In genomic region chr1:212242985-212243308, GRCh38 we compare ENCODE assay signal across 28 cellular contexts. TPM values are rescaled to one million over a fixed set of nuclear protein-coding genes. Genes with fewer than 3 reads are reported as not detected.
A peak's percentile ranks its signal among the peaks of the same experiment; 100 is the strongest.
DNase-seq lines count a peak whose midpoint lies in the region; ATAC-seq, FAIRE-seq and TF ChIP-seq lines count a peak whose summit lies in the region.
"Had no signal": no experiment of that assay in that cellular context is flagged by ENCODE, and none has a peak within 500 bp of the region (broad histone marks: within the 10 kb centered on the region; RNA-seq: fewer than 3 reads in every experiment).

No MANE protein-coding gene starts in this region.

- no peak overlapping the region for H3K4me2 ChIP-seq in parathyroid adenoma (ENCODE audit: low read length)
- H3K4me2 ChIP-seq: A549 had no signal

- no peak for FAIRE-seq in frontal cortex (lab: Jason Lieb, UNC)
- FAIRE-seq: A549 had no signal

- H3K9me3 ChIP-seq in breast epithelium (no peaks in the 10 kb centered on the region), esophagus muscularis mucosa (no peaks in the 10 kb centered on the region), parathyroid adenoma (ENCODE audit: control insufficient read depth, low read length) (no peaks in the 10 kb centered on the region), thyroid gland (no peaks in the 10 kb centered on the region)
- H3K9me3 ChIP-seq: A549, ovary had no signal

- H3K4me3 ChIP-seq in breast epithelium, result no peak overlapping the region
- no peak overlapping the region for H3K4me3 ChIP-seq in esophagus muscularis mucosa
- no peak overlapping the region for H3K4me3 ChIP-seq in parathyroid adenoma (ENCODE audit: low read depth, low read length)
- H3K4me3 ChIP-seq in thyroid gland (replicated peaks in 1 of 3), result no peak overlapping the region
- H3K4me3 ChIP-seq: A549, ovary had no signal

- POLR2A ChIA-PET in MCF 10A (lab: Yijun Ruan, JAX), result interaction anchor here (1.7 to 3.0 kb wide), 2 partner anchors 8 to 18 kb away, joined by 7 to 8 read pairs; no protein-coding TSS in a partner anchor

- H3K4me1 ChIP-seq in breast epithelium, result no peaks in the 10 kb centered on the region
- peaks cover 31 to 77% (median 64%) of the 10 kb centered on the region in 4 donors for H3K4me1 ChIP-seq in esophagus muscularis mucosa
- H3K4me1 ChIP-seq in parathyroid adenoma, result peaks cover 10% of the 10 kb centered on the region
- H3K4me1 ChIP-seq in thyroid gland, result peaks cover 22 to 39% of the 10 kb centered on the region in 2 donors
- H3K4me1 ChIP-seq: foreskin keratinocyte had no signal

- no peak for TF ChIP-seq POLR2A in breast epithelium (IDR thresholded peaks at IDR 0.05)
- TF ChIP-seq POLR2A in esophagus muscularis mucosa (IDR thresholded peaks at IDR 0.05; ENCODE audit: low read depth), result no peak
- no peak for TF ChIP-seq POLR2A in thyroid gland (IDR thresholded peaks at IDR 0.05)

- no peak overlapping the region for H2AFZ ChIP-seq in parathyroid adenoma

- no peaks in the 10 kb centered on the region for H3K79me2 ChIP-seq in parathyroid adenoma

- H3K27ac ChIP-seq in breast epithelium (peak overlapping the region; percentile 63 to 73), esophagus muscularis mucosa (replicated peaks in 1 of 4) (peak overlapping the region; percentile 63 to 78 (median 72)), parathyroid adenoma (peak overlapping the region; percentile 29), thyroid gland (peak overlapping the region; percentile 30 to 64 (median 49))
- H3K27ac ChIP-seq: A549, epithelial cell of prostate, foreskin keratinocyte, ovary had no signal

- TF ChIP-seq CTCF in breast epithelium (IDR thresholded peaks at IDR 0.05) (no peak), MCF 10A (IDR thresholded peaks at IDR 0.05; ENCODE audit: unreplicated experiment) (no peak), esophagus muscularis mucosa (IDR thresholded peaks at IDR 0.05) (no peak), parathyroid adenoma (IDR thresholded peaks at IDR 0.05) (no peak), thyroid gland (IDR thresholded peaks at IDR 0.05) (no peak)

- no peak for DNase-seq in breast epithelium (ENCODE audit: low spot score in 2 of 2)
- no peak for DNase-seq in MCF 10A (ENCODE audit: unreplicated experiment)
- no peak for DNase-seq in esophagus muscularis mucosa (ENCODE audit: extremely low spot score)
- DNase-seq in thyroid gland, result no peak
- no peak for DNase-seq in frontal cortex (ENCODE audit: low spot score in 2 of 2)
- DNase-seq: activated CD4-positive, CD25-positive, alpha-beta regulatory T cell; activated naive CD4-positive, alpha-beta T cell treated with anti-CD3 and anti-CD28 coated beads, Interleukin-2, amount 10 ng/mL, durations not matched to agents 7 days and 5 days; activated T-cell treated with anti-CD3 and anti-CD28 coated beads, Interleukin-2, amount 50 U/mL, for 48 hours; COR-L47; DMS79; foreskin keratinocyte; MM.1S; naive thymus-derived CD4-positive, alpha-beta T cell; NCI-H1436; NCI-H526 treated with DMSO at 0.1 percent for 48 hours; ovary; RPMI8226; stimulated activated CD4-positive, alpha-beta T cell treated with anti-CD3 and anti-CD28 coated beads, Interleukin-1b, Interleukin-23, amount 100 ng/mL, for 48 hours; stimulated activated naive B cell treated with anti-CD40 and anti-IgM and Interleukin-4, amounts not matched to agents 10 μg/mL and 1 μg/mL and 100 μg/mL, for 72 hours; T1000 had no signal

- BruUV-seq in MCF 10A (replicated peaks; lab: Mats Ljungman, UMichigan), result no TSS peak

- H3K36me3 Mint-ChIP-seq in MCF 10A (ENCODE audit: insufficient read depth, unreplicated experiment), result no peaks in the 10 kb centered on the region
- no peaks in the 10 kb centered on the region for H3K36me3 Mint-ChIP-seq in stimulated activated memory B cell treated with anti-CD40 and anti-IgM and Interleukin-4, amounts not matched to agents 10 μg/mL and 1 μg/mL and 100 μg/mL, for 72 hours
- H3K36me3 Mint-ChIP-seq: stimulated activated naive B cell treated with anti-CD40 and anti-IgM and Interleukin-4, amounts not matched to agents 10 μg/mL and 1 μg/mL and 100 μg/mL, for 72 hours; type B pancreatic cell had no signal

- WGBS in esophagus muscularis mucosa, result 95% methylated on average over 1 of the region's 1 CpG
- 90 to 100% methylated on average over 1 of the region's 1 CpG for WGBS in thyroid gland, 2 donors

- intact Hi-C loops in breast epithelium (cut with DNase I; ENCODE audit: low total_unique reads) (no loop called here), MCF 10A (cut with micrococcal nuclease) (no loop called here), esophagus muscularis mucosa (cut with DNase I) (loop anchor here (5.0 kb wide), 1 partner anchor 39 kb away; no protein-coding TSS in a partner anchor), thyroid gland (cut with DNase I) (no loop called here)

- no peaks in the 10 kb centered on the region for H3K27me3 Mint-ChIP-seq in MCF 10A (ENCODE audit: insufficient read depth, unreplicated experiment)
- peaks cover 14% of the 10 kb centered on the region for H3K27me3 Mint-ChIP-seq in stimulated activated memory B cell treated with anti-CD40 and anti-IgM and Interleukin-4, amounts not matched to agents 10 μg/mL and 1 μg/mL and 100 μg/mL, for 72 hours
- H3K27me3 Mint-ChIP-seq: stimulated activated naive B cell treated with anti-CD40 and anti-IgM and Interleukin-4, amounts not matched to agents 10 μg/mL and 1 μg/mL and 100 μg/mL, for 72 hours; type B pancreatic cell had no signal

- no peak overlapping the region for H3K27ac Mint-ChIP-seq in MCF 10A (ENCODE audit: low read depth, unreplicated experiment)
- H3K27ac Mint-ChIP-seq in stimulated activated memory B cell treated with anti-CD40 and anti-IgM and Interleukin-4, amounts not matched to agents 10 μg/mL and 1 μg/mL and 100 μg/mL, for 72 hours, result no peak overlapping the region
- H3K27ac Mint-ChIP-seq: stimulated activated naive B cell treated with anti-CD40 and anti-IgM and Interleukin-4, amounts not matched to agents 10 μg/mL and 1 μg/mL and 100 μg/mL, for 72 hours; type B pancreatic cell had no signal

- TF ChIP-seq EP300 in esophagus muscularis mucosa (IDR thresholded peaks at IDR 0.05), result no peak

- H3K9me3 Mint-ChIP-seq in MCF 10A (ENCODE audit: unreplicated experiment), result no peaks in the 10 kb centered on the region
- H3K9me3 Mint-ChIP-seq in stimulated activated memory B cell treated with anti-CD40 and anti-IgM and Interleukin-4, amounts not matched to agents 10 μg/mL and 1 μg/mL and 100 μg/mL, for 72 hours, result no peaks in the 10 kb centered on the region
- H3K9me3 Mint-ChIP-seq: activated naive CD4-positive, alpha-beta T cell treated with anti-CD3 and anti-CD28 coated beads, Interleukin-2, amount 10 ng/mL, durations not matched to agents 7 days and 5 days; central memory CD8-positive, alpha-beta T cell; naive thymus-derived CD4-positive, alpha-beta T cell; stimulated activated naive B cell treated with anti-CD40 and anti-IgM and Interleukin-4, amounts not matched to agents 10 μg/mL and 1 μg/mL and 100 μg/mL, for 72 hours; type B pancreatic cell had no signal

- no peak for ATAC-seq in stimulated activated memory B cell treated with anti-CD40 and anti-IgM and Interleukin-4, amounts not matched to agents 10 μg/mL and 1 μg/mL and 100 μg/mL, for 72 hours
- no peak for ATAC-seq in SK-N-SH treated with all-trans-retinoic acid at 6 μM for 48 hours
- ATAC-seq: A549; foreskin keratinocyte; HCT116; naive thymus-derived CD4-positive, alpha-beta T cell; stimulated activated naive B cell treated with anti-CD40 and anti-IgM and Interleukin-4, amounts not matched to agents 10 μg/mL and 1 μg/mL and 100 μg/mL, for 72 hours had no signal

- no peak overlapping the region for H3K9ac ChIP-seq in parathyroid adenoma

- no peaks in the 10 kb centered on the region for H3K4me1 Mint-ChIP-seq in MCF 10A (ENCODE audit: insufficient read depth, unreplicated experiment)
- no peaks in the 10 kb centered on the region for H3K4me1 Mint-ChIP-seq in stimulated activated memory B cell treated with anti-CD40 and anti-IgM and Interleukin-4, amounts not matched to agents 10 μg/mL and 1 μg/mL and 100 μg/mL, for 72 hours

- H3K36me3 ChIP-seq in breast epithelium, result no peaks in the 10 kb centered on the region
- no peaks in the 10 kb centered on the region for H3K36me3 ChIP-seq in esophagus muscularis mucosa
- H3K36me3 ChIP-seq in parathyroid adenoma (ENCODE audit: control insufficient read depth, insufficient read depth, low read length), result no peaks in the 10 kb centered on the region
- no peaks in the 10 kb centered on the region for H3K36me3 ChIP-seq in thyroid gland
- H3K36me3 ChIP-seq: ovary had no signal

- no peak overlapping the region for H3K4me3 Mint-ChIP-seq in MCF 10A (ENCODE audit: unreplicated experiment)
- H3K4me3 Mint-ChIP-seq in stimulated activated memory B cell treated with anti-CD40 and anti-IgM and Interleukin-4, amounts not matched to agents 10 μg/mL and 1 μg/mL and 100 μg/mL, for 72 hours, result no peak overlapping the region
- H3K4me3 Mint-ChIP-seq: activated naive CD4-positive, alpha-beta T cell treated with anti-CD3 and anti-CD28 coated beads, Interleukin-2, amount 10 ng/mL, durations not matched to agents 7 days and 5 days; central memory CD8-positive, alpha-beta T cell; stimulated activated naive B cell treated with anti-CD40 and anti-IgM and Interleukin-4, amounts not matched to agents 10 μg/mL and 1 μg/mL and 100 μg/mL, for 72 hours; type B pancreatic cell had no signal

- H3K27me3 ChIP-seq in breast epithelium (no peaks in the 10 kb centered on the region), esophagus muscularis mucosa (no peaks in the 10 kb centered on the region), parathyroid adenoma (ENCODE audit: control insufficient read depth, insufficient read depth, low read length) (no peaks in the 10 kb centered on the region), thyroid gland (no peaks in the 10 kb centered on the region)
- H3K27me3 ChIP-seq: foreskin keratinocyte, ovary had no signal

- CTCF ChIA-PET in MCF 10A (lab: Yijun Ruan, JAX), result interaction anchor here (0.5 to 2.0 kb wide), 9 partner anchors 8 to 1929 kb away, joined by 3 to 7 read pairs (median 4); no protein-coding TSS in a partner anchor

TF ChIP-seq in SK-N-SH treated with all-trans-retinoic acid at 6 μM for 48 hours, 23 proteins besides CTCF, POLR2A, EP300 and RAD21 (continues in another document):
- TF ChIP-seq SNAI2 (CRISPR knock-in tag; IDR thresholded peaks at IDR 0.05) (no peak), TCF4 (CRISPR knock-in tag; IDR thresholded peaks at IDR 0.05; ENCODE audit: borderline replicate concordance) (no peak), ZNF565 (CRISPR knock-in tag; conservative IDR thresholded peaks at IDR 0.05; ENCODE audit: low read depth) (no peak)

RNA-seq across cellular contexts. Expression of gene PPP2R5A, which starts 42.3 kb away (rescaled TPM):
- 10 to 100 TPM; 48.5 to 85.5 (median 57.4) TPM for total RNA-seq in breast epithelium
- 37.5 and 38.6 TPM in 2 replicates for total RNA-seq in MCF 10A (2022)
- 10 to 100 TPM; 57.0 to 63.5 (median 58.9) TPM for total RNA-seq in esophagus muscularis mucosa
- total RNA-seq in thyroid gland, result 10 to 100 TPM; 62.7 to 81.5 (median 70.1) TPM
- 22.8 TPM for total RNA-seq in frontal cortex
